2 cellular contexts compared by ENCODE assay signal in the genomic region with DNA sequence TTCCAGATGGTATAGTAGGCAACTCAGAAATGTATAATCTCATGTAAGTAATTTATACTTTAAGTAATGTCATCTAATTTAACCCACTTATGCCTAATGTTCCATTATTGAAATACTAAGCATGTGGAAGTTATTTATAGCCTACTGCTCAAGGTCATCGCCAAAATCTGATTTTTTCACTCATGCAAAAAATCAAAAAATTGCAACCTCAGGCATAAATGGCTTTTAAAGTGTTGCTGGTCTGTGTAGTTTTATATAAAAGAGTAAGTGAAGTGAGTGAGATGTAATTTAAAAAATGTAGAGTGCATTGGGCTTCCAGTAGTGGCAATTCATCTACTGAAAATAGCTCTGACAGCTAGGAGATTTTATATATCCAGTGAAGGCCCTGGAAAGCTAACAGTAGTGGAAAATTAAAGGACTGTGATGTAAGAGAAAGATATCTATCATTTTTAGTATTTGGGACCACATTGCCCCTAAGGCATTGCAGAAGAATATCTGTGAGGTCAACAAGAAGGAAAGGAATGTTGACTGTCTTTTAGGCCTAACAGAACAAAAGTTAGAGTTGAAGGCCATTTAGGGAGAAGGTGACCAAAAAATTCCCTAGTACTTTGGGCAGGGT.
TF ChIP-seq lines count a peak whose summit lies in the region.

No MANE protein-coding gene starts in this region.

TF ChIP-seq in HepG2, 621 proteins besides CTCF, POLR2A, EP300 and RAD21:
- TF ChIP-seq MAFK (conservative IDR thresholded peaks at IDR 0.05 in 1 of 2, IDR thresholded peaks at IDR 0.05 in 1 of 2; ENCODE audit: low read length in 2 of 2) (peak in 1 of 2 experiments; percentile 39; a peak in 2 of 4 replicates), MAFF (IDR thresholded peaks at IDR 0.05; ENCODE audit: low read depth, low read length) (0 out of 2 replicates have a peak, but pooled peaks have one; percentile 14)
- TF ChIP-seq, protein P1, sequence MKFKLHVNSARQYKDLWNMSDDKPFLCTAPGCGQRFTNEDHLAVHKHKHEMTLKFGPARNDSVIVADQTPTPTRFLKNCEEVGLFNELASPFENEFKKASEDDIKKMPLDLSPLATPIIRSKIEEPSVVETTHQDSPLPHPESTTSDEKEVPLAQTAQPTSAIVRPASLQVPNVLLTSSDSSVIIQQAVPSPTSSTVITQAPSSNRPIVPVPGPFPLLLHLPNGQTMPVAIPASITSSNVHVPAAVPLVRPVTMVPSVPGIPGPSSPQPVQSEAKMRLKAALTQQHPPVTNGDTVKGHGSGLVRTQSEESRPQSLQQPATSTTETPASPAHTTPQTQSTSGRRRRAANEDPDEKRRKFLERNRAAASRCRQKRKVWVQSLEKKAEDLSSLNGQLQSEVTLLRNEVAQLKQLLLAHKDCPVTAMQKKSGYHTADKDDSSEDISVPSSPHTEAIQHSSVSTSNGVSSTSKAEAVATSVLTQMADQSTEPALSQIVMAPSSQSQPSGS (CRISPR knock-in tag; IDR thresholded peaks at IDR 0.05) = no peak
TF ChIP-seq in HepG2: peak in this region for 2.

TF ChIP-seq in SK-N-SH, 30 proteins besides CTCF, POLR2A, EP300 and RAD21:
- TF ChIP-seq SIN3A (IDR thresholded peaks at IDR 0.05; ENCODE audit: borderline replicate concordance, low read depth, low read length) = no peak
- no peak for TF ChIP-seq ELF1 (IDR thresholded peaks at IDR 0.05)
- peak; percentile 89 for TF ChIP-seq GATA2 (CRISPR knock-in tag; IDR thresholded peaks at IDR 0.05)
- peak; percentile 82 for TF ChIP-seq RCOR1 (IDR thresholded peaks at IDR 0.05; ENCODE audit: low read length)
- TF ChIP-seq RFX5 (IDR thresholded peaks at IDR 0.05; ENCODE audit: low read length) = peak; percentile 41; the same call in 1 of the 2 replicates
- no peak for TF ChIP-seq GABPA (IDR thresholded peaks at IDR 0.05; ENCODE audit: low read depth)
- peak; percentile 78 for TF ChIP-seq CHD2 (IDR thresholded peaks at IDR 0.05; ENCODE audit: low read length, partially characterized antibody)
- peak; percentile 39 for TF ChIP-seq TCF12 (IDR thresholded peaks at IDR 0.05)
- no peak for TF ChIP-seq FOSL2 (IDR thresholded peaks at IDR 0.05; ENCODE audit: borderline replicate concordance, low read depth)
